In genomic region chr3:13571264-13571663, GRCh38 we compare ENCODE assay signal across 24 cellular contexts.
"Had no signal": no experiment of that assay in that cellular context is flagged by ENCODE, and none has a peak within 500 bp of the region (broad histone marks: within the 10 kb centered on the region; RNA-seq: fewer than 3 reads in every experiment).

No MANE protein-coding gene starts in this region.

- H3K27ac Mint-ChIP-seq: effector memory CD8-positive, alpha-beta T cell; nephron; stimulated activated naive B cell treated with anti-CD40 and anti-IgM and Interleukin-4, amounts not matched to agents 10 μg/mL and 1 μg/mL and 100 μg/mL, for 72 hours; stimulated activated naive CD8-positive, alpha-beta T cell treated with anti-CD3 and anti-CD28 coated beads, Interleukin-15, Interleukin-2, amounts not matched to agents 100 ng/mL and 50 ng/mL, for 24 hours had no signal

- DNase-seq: dermis blood vessel endothelial cell; effector memory CD8-positive, alpha-beta T cell; foreskin fibroblast; gastrocnemius medialis; head of caudate nucleus; left ventricle myocardium superior; lower lobe of right lung; mucosa of descending colon; naive B cell; nucleus accumbens; ovary; right lobe of liver; small intestine; stimulated activated CD4-positive, alpha-beta T cell treated with anti-CD3 and anti-CD28 coated beads, Interleukin-15, amount 100 ng/mL, for 24 hours; stimulated activated CD4-positive, alpha-beta T cell treated with anti-CD3 and anti-CD28 coated beads, Interleukin-2, amount 100 ng/mL, for 48 hours; stimulated activated naive B cell treated with anti-CD40 and anti-IgM and Interleukin-4, amounts not matched to agents 10 μg/mL and 1 μg/mL and 100 μg/mL, for 72 hours; transverse colon; upper lobe of right lung; uterus had no signal

- H3K4me2 ChIP-seq: neural progenitor cell had no signal

- H3K36me3 Mint-ChIP-seq: naive B cell; neural progenitor cell; stimulated activated naive B cell treated with anti-CD40 and anti-IgM and Interleukin-4, amounts not matched to agents 10 μg/mL and 1 μg/mL and 100 μg/mL, for 72 hours had no signal

- H3K4me3 ChIP-seq: coronary artery, gastrocnemius medialis, lower lobe of right lung, mucosa of descending colon, neural progenitor cell, ovary, psoas muscle, right lobe of liver, transverse colon, upper lobe of right lung, uterus had no signal

- H3K9me3 ChIP-seq: gastrocnemius medialis, lower lobe of right lung, mucosa of descending colon, ovary, psoas muscle, right lobe of liver, transverse colon, upper lobe of right lung, uterus had no signal

- H3K9ac ChIP-seq: neural progenitor cell had no signal

- H3K27me3 ChIP-seq: gastrocnemius medialis, neural progenitor cell, ovary, right lobe of liver, transverse colon, upper lobe of right lung, uterus had no signal

- H2AFZ ChIP-seq: neural progenitor cell had no signal

- H3K4me3 Mint-ChIP-seq: effector memory CD8-positive, alpha-beta T cell; naive B cell; nephron; neural progenitor cell; stimulated activated naive B cell treated with anti-CD40 and anti-IgM and Interleukin-4, amounts not matched to agents 10 μg/mL and 1 μg/mL and 100 μg/mL, for 72 hours; stimulated activated naive CD8-positive, alpha-beta T cell treated with anti-CD3 and anti-CD28 coated beads, Interleukin-15, Interleukin-2, amounts not matched to agents 100 ng/mL and 50 ng/mL, for 24 hours had no signal

- H3K36me3 ChIP-seq: gastrocnemius medialis, lower lobe of right lung, neural progenitor cell, ovary, right lobe of liver, transverse colon, upper lobe of right lung, uterus had no signal

- H3K9me3 Mint-ChIP-seq: effector memory CD8-positive, alpha-beta T cell; naive B cell; nephron; neural progenitor cell; stimulated activated naive B cell treated with anti-CD40 and anti-IgM and Interleukin-4, amounts not matched to agents 10 μg/mL and 1 μg/mL and 100 μg/mL, for 72 hours; stimulated activated naive CD8-positive, alpha-beta T cell treated with anti-CD3 and anti-CD28 coated beads, Interleukin-15, Interleukin-2, amounts not matched to agents 100 ng/mL and 50 ng/mL, for 24 hours had no signal

- H3K27me3 Mint-ChIP-seq: stimulated activated naive CD8-positive, alpha-beta T cell treated with anti-CD3 and anti-CD28 coated beads, Interleukin-15, Interleukin-2, amounts not matched to agents 100 ng/mL and 50 ng/mL, for 24 hours had no signal

- ATAC-seq: effector memory CD8-positive, alpha-beta T cell; gastrocnemius medialis; left ventricle myocardium superior; lower lobe of right lung; mucosa of descending colon; right lobe of liver; stimulated activated naive B cell treated with anti-CD40 and anti-IgM and Interleukin-4, amounts not matched to agents 10 μg/mL and 1 μg/mL and 100 μg/mL, for 72 hours; upper lobe of right lung had no signal

- H3K4me1 ChIP-seq: lower lobe of right lung, psoas muscle, right lobe of liver, transverse colon, upper lobe of right lung, uterus had no signal

- H3K27ac ChIP-seq: lower lobe of right lung, neural progenitor cell, ovary, psoas muscle, right lobe of liver, transverse colon, upper lobe of right lung, uterus had no signal
